In the genomic region with DNA sequence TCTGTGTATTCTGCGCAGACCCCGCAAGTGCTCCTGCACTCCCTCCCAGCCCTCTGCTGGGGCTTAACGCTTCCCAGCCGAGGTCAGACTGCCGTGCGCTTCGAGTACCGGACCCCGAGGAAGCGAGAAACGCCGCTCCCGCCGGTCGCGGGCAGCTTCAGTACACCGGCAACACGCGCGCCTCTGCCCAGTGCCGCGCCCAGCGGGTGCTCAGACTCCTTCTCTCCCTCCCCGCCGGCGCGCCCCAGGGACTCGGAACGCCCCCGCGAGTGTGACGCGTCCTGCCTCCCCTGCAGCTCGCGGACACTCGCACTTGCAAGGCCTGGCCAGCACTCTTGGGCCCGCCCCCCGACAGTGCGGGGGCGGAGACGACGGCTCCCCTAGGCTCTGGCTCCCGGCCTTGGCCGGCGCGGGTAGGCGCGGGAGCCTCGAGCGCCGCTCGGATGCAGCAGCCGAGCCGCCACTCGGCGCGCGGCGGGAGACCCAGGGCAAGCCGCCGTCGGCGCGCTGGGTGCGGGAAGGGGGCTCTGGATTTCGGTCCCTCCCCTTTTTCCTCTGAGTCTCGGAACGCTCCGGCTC, we compare ENCODE assay signal across 8 cellular contexts. TPM values are rescaled to one million over a fixed set of nuclear protein-coding genes. Genes with fewer than 3 reads are reported as not detected.
DNase-seq lines count a peak whose midpoint lies in the region; ATAC-seq and TF ChIP-seq lines count a peak whose summit lies in the region.

A gene with protein sequence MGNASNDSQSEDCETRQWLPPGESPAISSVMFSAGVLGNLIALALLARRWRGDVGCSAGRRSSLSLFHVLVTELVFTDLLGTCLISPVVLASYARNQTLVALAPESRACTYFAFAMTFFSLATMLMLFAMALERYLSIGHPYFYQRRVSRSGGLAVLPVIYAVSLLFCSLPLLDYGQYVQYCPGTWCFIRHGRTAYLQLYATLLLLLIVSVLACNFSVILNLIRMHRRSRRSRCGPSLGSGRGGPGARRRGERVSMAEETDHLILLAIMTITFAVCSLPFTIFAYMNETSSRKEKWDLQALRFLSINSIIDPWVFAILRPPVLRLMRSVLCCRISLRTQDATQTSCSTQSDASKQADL (plus strand): TSS at position 410 of the 579 bp plus-strand sequence. CDS start 237 bp downstream, outside the sequence.

- intact Hi-C loops in breast epithelium (cut with DNase I; ENCODE audit: low total_unique reads), result no loop called here

- DNase-seq in LoVo (ENCODE audit: low spot score) (peak; percentile 56), breast epithelium (ENCODE audit: low spot score in 2 of 2) (peak in 1 of 2 donors; percentile 63), islet precursor cell (peak; percentile 84), SHP77 treated with DMSO at 0.1 percent for 48 hours (lab: John Stamatoyannopoulos, UW) (no peak)
- DNase-seq in stimulated activated CD4-positive, alpha-beta T cell treated with anti-CD3 and anti-CD28 coated beads, Interleukin-15, amount 100 ng/mL, for 1 hour (ENCODE audit: low read depth in 1 of 2, low spot score in 1 of 2), result peak; percentile 59

- H3K9ac ChIP-seq in BLaER1 treated with 17β-estradiol and CSF1 and Interleukin-3, amounts not matched to agents 10 nM and 100 nM, result peak within 1 kb of the TSS; percentile 85 to 95 (median 89)

- TF ChIP-seq CTCF in WI38 (IDR thresholded peaks at IDR 0.05; ENCODE audit: low read depth, low read length), result no peak
- no peak for TF ChIP-seq CTCF in breast epithelium (IDR thresholded peaks at IDR 0.05)

- no peaks in the 10 kb centered on the region for H3K27me3 ChIP-seq in BLaER1 treated with 17β-estradiol and CSF1 and Interleukin-3, amounts not matched to agents 10 nM and 100 nM
- peaks cover 0 to 6% of the 10 kb centered on the region in 2 donors for H3K27me3 ChIP-seq in breast epithelium

- peak; percentile 57 for ATAC-seq in GM19463 (IDR thresholded peaks at IDR 0.05; ENCODE audit: unreplicated experiment)

- H4K20me1 ChIP-seq in BLaER1 treated with 17β-estradiol and CSF1 and Interleukin-3, amounts not matched to agents 10 nM and 100 nM, result peaks cover 0 to 18% (median 0%) of the 10 kb centered on the region in 11 experiments; a peak in 5 of 22 replicates

- peak within 1 kb of the TSS; percentile 78 to 96 (median 90) for H3K27ac ChIP-seq in BLaER1 treated with 17β-estradiol and CSF1 and Interleukin-3, amounts not matched to agents 10 nM and 100 nM
- peak within 1 kb of the TSS in 1 of 2 donors; percentile 58 for H3K27ac ChIP-seq in breast epithelium

- peak within 1 kb of the TSS; percentile 85 to 99 (median 97) for H3K4me2 ChIP-seq in BLaER1 treated with 17β-estradiol and CSF1 and Interleukin-3, amounts not matched to agents 10 nM and 100 nM

- H3K9me3 ChIP-seq in BLaER1 treated with 17β-estradiol and CSF1 and Interleukin-3, amounts not matched to agents 10 nM and 100 nM (replicated peaks in 1 of 11), result peaks cover 0 to 10% (median 3%) of the 10 kb centered on the region in 11 experiments; a peak in 13 of 22 replicates
- no peaks in the 10 kb centered on the region for H3K9me3 ChIP-seq in breast epithelium

- peaks cover 0 to 18% (median 7%) of the 10 kb centered on the region in 11 experiments; a peak in 15 of 22 replicates for H3K36me3 ChIP-seq in BLaER1 treated with 17β-estradiol and CSF1 and Interleukin-3, amounts not matched to agents 10 nM and 100 nM
- no peaks in the 10 kb centered on the region for H3K36me3 ChIP-seq in breast epithelium

- H3K4me1 ChIP-seq in BLaER1 treated with 17β-estradiol and CSF1 and Interleukin-3, amounts not matched to agents 10 nM and 100 nM, result peaks cover 59 to 80% (median 73%) of the 10 kb centered on the region in 10 experiments
- no peaks in the 10 kb centered on the region for H3K4me1 ChIP-seq in breast epithelium

- TF ChIP-seq POLR2A in breast epithelium (IDR thresholded peaks at IDR 0.05), result no peak

- peak within 1 kb of the TSS; percentile 69 to 94 (median 88) for H3K4me3 ChIP-seq in BLaER1 treated with 17β-estradiol and CSF1 and Interleukin-3, amounts not matched to agents 10 nM and 100 nM
- H3K4me3 ChIP-seq in WI38 (ENCODE audit: low read depth, low read length) (peak within 1 kb of the TSS; percentile 79), breast epithelium (peak within 1 kb of the TSS; percentile 50 to 65 (median 56))

RNA-seq across cellular contexts. Expression of the gene that starts here (rescaled TPM):
- 1 to 10 TPM; 1.8 to 5.9 (median 4.9) TPM for total RNA-seq in breast epithelium
